In the genomic region with DNA sequence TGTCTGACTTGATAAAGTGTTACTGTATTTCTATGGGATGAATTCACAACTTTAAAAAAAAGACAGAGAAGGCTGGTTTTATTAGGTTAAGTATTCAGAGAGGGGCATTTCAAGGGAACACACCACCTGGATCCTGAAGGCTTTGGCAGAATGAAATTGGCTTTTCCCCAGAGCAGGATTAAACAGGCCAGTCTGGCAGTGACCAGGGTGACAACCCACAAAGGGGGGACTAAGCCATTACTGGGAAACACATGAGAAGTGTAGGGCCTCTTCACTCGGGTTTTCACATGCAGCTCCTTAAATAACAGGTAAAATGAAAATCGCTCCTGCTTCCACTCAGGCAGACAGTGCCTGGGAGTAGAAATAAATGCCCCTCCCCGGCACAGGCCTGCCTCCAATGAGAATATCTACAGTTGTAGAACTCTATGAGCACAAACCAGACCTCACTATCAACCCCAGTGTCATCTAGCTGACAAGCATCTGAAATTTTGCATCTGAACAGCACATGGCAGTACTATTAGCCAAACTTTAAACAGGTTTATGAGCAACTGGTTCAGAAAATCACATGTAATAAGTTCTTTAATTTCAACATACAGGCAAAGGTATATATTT, we compare ENCODE assay signal across 2 cellular contexts.
TF ChIP-seq lines count a peak whose summit lies in the region.

No MANE protein-coding gene starts in this region.

TF ChIP-seq in HepG2, 621 proteins besides CTCF, POLR2A, EP300 and RAD21:
- no peak for TF ChIP-seq ZNF878 (CRISPR knock-in tag; IDR thresholded peaks at IDR 0.05)
- TF ChIP-seq HMG20A (CRISPR knock-in tag; IDR thresholded peaks at IDR 0.05; ENCODE audit: borderline replicate concordance): no peak
- TF ChIP-seq ZFP36L1 (CRISPR knock-in tag; IDR thresholded peaks at IDR 0.05): no peak
- TF ChIP-seq, protein P1, sequence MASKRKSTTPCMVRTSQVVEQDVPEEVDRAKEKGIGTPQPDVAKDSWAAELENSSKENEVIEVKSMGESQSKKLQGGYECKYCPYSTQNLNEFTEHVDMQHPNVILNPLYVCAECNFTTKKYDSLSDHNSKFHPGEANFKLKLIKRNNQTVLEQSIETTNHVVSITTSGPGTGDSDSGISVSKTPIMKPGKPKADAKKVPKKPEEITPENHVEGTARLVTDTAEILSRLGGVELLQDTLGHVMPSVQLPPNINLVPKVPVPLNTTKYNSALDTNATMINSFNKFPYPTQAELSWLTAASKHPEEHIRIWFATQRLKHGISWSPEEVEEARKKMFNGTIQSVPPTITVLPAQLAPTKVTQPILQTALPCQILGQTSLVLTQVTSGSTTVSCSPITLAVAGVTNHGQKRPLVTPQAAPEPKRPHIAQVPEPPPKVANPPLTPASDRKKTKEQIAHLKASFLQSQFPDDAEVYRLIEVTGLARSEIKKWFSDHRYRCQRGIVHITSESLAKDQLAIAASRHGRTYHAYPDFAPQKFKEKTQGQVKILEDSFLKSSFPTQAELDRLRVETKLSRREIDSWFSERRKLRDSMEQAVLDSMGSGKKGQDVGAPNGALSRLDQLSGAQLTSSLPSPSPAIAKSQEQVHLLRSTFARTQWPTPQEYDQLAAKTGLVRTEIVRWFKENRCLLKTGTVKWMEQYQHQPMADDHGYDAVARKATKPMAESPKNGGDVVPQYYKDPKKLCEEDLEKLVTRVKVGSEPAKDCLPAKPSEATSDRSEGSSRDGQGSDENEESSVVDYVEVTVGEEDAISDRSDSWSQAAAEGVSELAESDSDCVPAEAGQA (IDR thresholded peaks at IDR 0.05; ENCODE audit: low read depth): no peak
- TF ChIP-seq, protein P1 (CRISPR knock-in tag; IDR thresholded peaks at IDR 0.05; ENCODE audit: borderline replicate concordance): no peak
- no peak for TF ChIP-seq ZNF83 (CRISPR knock-in tag; IDR thresholded peaks at IDR 0.05; ENCODE audit: borderline replicate concordance)
TF ChIP-seq in HepG2: peak in this region for 0.

TF ChIP-seq in H1, 55 proteins besides CTCF, POLR2A, EP300 and RAD21:
- no peak for TF ChIP-seq HDAC2 (IDR thresholded peaks at IDR 0.05; ENCODE audit: borderline replicate concordance in 1 of 2, low read depth in 2 of 2, low read length in 2 of 2)
- no peak for TF ChIP-seq CEBPB (IDR thresholded peaks at IDR 0.05; ENCODE audit: low read depth, low read length)
TF ChIP-seq in H1: peak in this region for 0.
